In genomic region chr12:69056743-69057515, GRCh38 we compare ENCODE assay signal across 24 cellular contexts.
A peak's percentile ranks its signal among the peaks of the same experiment; 100 is the strongest.
DNase-seq lines count a peak whose midpoint lies in the region; ATAC-seq, FAIRE-seq and TF ChIP-seq lines count a peak whose summit lies in the region.
"Had no signal": no experiment of that assay in that cellular context is flagged by ENCODE, and none has a peak within 500 bp of the region (broad histone marks: within the 10 kb centered on the region; RNA-seq: fewer than 3 reads in every experiment).

No MANE protein-coding gene starts in this region.

- in situ Hi-C loops in GM23248 (cut with MboI) = no loop called here

- H4K20me1 ChIP-seq in GM23248 (ENCODE audit: insufficient read depth) = no peaks in the 10 kb centered on the region

- 51% methylated on average over 2 of the region's 2 CpGs for WGBS in A549 (ENCODE audit: missing lambda C conversion rate)
- WGBS in GM23248 (ENCODE audit: low coverage in 1 of 2, low lambda C conversion rate in 2 of 2, missing lambda C conversion rate in 2 of 2), 2 experiments = 3 to 6% methylated on average over 2 of the region's 2 CpGs

- H3K27ac ChIP-seq in A549 = peak overlapping the region in 1 of 2 experiments; percentile 83; a peak in 2 of 6 replicates
- H3K27ac ChIP-seq in GM23248 = peak overlapping the region; percentile 75
- H3K27ac ChIP-seq: hepatocyte, KMS-11, prostate gland had no signal

- H3K4me1 ChIP-seq in A549 = peaks cover 29% of the 10 kb centered on the region
- peaks cover 53% of the 10 kb centered on the region for H3K4me1 ChIP-seq in GM23248 (ENCODE audit: insufficient read depth)

- H3K27me3 ChIP-seq in GM23248 (replicated peaks; ENCODE audit: insufficient read depth) = no peaks in the 10 kb centered on the region
- H3K27me3 ChIP-seq: hepatocyte had no signal

- no peak for ATAC-seq in A549
- no peak for ATAC-seq in HG03342 (IDR thresholded peaks at IDR 0.05; ENCODE audit: unreplicated experiment)
- ATAC-seq: activated CD4-positive, CD25-positive, alpha-beta regulatory T cell treated with anti-CD3 and anti-CD28 coated beads, Interleukin-2, amount 50 U/mL, for 24 hours; CD8-positive, alpha-beta T cell; natural killer cell treated with Interleukin-12 subunit alpha and Interleukin-12 subunit beta and Interleukin-15 and Interleukin-18, amount 100 ng/mL, for 72 hours; stimulated activated effector memory CD8-positive, alpha-beta T cell treated with anti-CD3 and anti-CD28 coated beads, Interleukin-12 subunit alpha, Interleukin-12 subunit beta, amount 100 ng/mL, for 72 hours had no signal

- H3K79me2 ChIP-seq in GM23248 (ENCODE audit: insufficient read depth) = no peaks in the 10 kb centered on the region
- H3K79me2 ChIP-seq: hepatocyte had no signal

- no peaks in the 10 kb centered on the region for H3K9me2 ChIP-seq in GM23248 (ENCODE audit: insufficient read depth)

- H3K9me3 ChIP-seq in A549 = 0 out of 3 replicates have a peak, but pooled peaks cover 2% of the 10 kb centered on the region
- H3K9me3 ChIP-seq in GM23248 (ENCODE audit: low read depth) = no peaks in the 10 kb centered on the region
- H3K9me3 ChIP-seq: prostate gland had no signal

- no peak for TF ChIP-seq EP300 in A549 (IDR thresholded peaks at IDR 0.05)

- POLR2A ChIA-PET in A549 (lab: Yijun Ruan, JAX) = no interaction called here

- no peaks in the 10 kb centered on the region for H3K36me3 ChIP-seq in GM23248 (ENCODE audit: low read depth)
- H3K36me3 ChIP-seq: prostate gland had no signal

- CTCF ChIA-PET in A549 (lab: Yijun Ruan, JAX) = interaction anchor here (1.1 kb wide), 1 partner anchor 99 kb away, joined by 3 read pairs; no protein-coding TSS in a partner anchor

- no peak for TF ChIP-seq RAD21 in A549 (conservative IDR thresholded peaks at IDR 0.05 in 1 of 2, IDR thresholded peaks at IDR 0.05 in 1 of 2)

- TF ChIP-seq CTCF in A549 (IDR thresholded peaks at IDR 0.05) = no peak
- no peak for TF ChIP-seq CTCF in foreskin fibroblast (IDR thresholded peaks at IDR 0.05; ENCODE audit: low read depth, low read length)

- no peak for FAIRE-seq in A549 (lab: Jason Lieb, UNC)
- FAIRE-seq: A204.1, bronchial epithelial cell, H1 had no signal

- no peak overlapping the region for H3K4me3 ChIP-seq in A549
- no peak overlapping the region for H3K4me3 ChIP-seq in GM23248
- no peak overlapping the region for H3K4me3 ChIP-seq in foreskin fibroblast (ENCODE audit: low read depth in 1 of 2, low read length in 2 of 2)
- H3K4me3 ChIP-seq: hepatocyte, prostate gland had no signal

- no peak for TF ChIP-seq POLR2A in A549 (IDR thresholded peaks at IDR 0.05; ENCODE audit: low read length)

- DNase-seq in A549 (ENCODE audit: low read depth in 1 of 2, low spot score in 1 of 2) (no peak), GM23248 (peak; percentile 74), astrocyte of the hippocampus (ENCODE audit: low read depth, low spot score) (peak; percentile 56), foreskin fibroblast (peak; percentile 72 to 87), NCI-H1105 (lab: John Stamatoyannopoulos, UW) (no peak), SHP77 (lab: John Stamatoyannopoulos, UW) (no peak), 8988T (no peak)
- DNase-seq: CD8-positive, alpha-beta T cell; mesendoderm; NCI-H1092 treated with DMSO at 0.1 percent for 48 hours; NCI-H69; OCI-M1; SIG-M5; T1000 had no signal

- peak overlapping the region; percentile 23; the same call in 1 of the 2 replicates for H2AFZ ChIP-seq in GM23248
- H2AFZ ChIP-seq: hepatocyte had no signal

- H3F3A ChIP-seq in GM23248 (ENCODE audit: insufficient read depth) = peaks cover 52% of the 10 kb centered on the region

- H3K9ac ChIP-seq in GM23248 = peak overlapping the region; percentile 24; the same call in 1 of the 2 replicates
- H3K9ac ChIP-seq: KMS-11 had no signal

- H3K4me2 ChIP-seq in A549 (no peak overlapping the region), GM23248 (ENCODE audit: unreplicated experiment) (peak overlapping the region; percentile 52)
- H3K4me2 ChIP-seq: hepatocyte, KMS-11 had no signal

TF ChIP-seq in A549, 52 proteins besides CTCF, POLR2A, EP300 and RAD21:
- TF ChIP-seq JUN (IDR thresholded peaks at IDR 0.05) (no peak), CEBPB (IDR thresholded peaks at IDR 0.05) (peak; percentile 26 to 35; a peak in 1 of 4 replicates), FOSL2 (IDR thresholded peaks at IDR 0.05) (no peak), FOSL2 (CRISPR knock-in tag; IDR thresholded peaks at IDR 0.05) (no peak)

Comparison
In these comparisons a context has a peak if more than half of its experiments do, and no peak if none do; other contexts are left out.
1. DNase-seq: peak in GM23248 (single experiment), astrocyte of the hippocampus (single experiment) and foreskin fibroblast (2 of 2); none in A549 (0 of 2), NCI-H1105 (single experiment), SHP77 (0 of 2) and 8988T (single experiment).